6 cellular contexts compared by ENCODE assay signal in genomic region chr2:167265004-167265403, GRCh38. TPM values are rescaled to one million over a fixed set of nuclear protein-coding genes. Genes with fewer than 3 reads are reported as not detected.
"Had no signal": no experiment of that assay in that cellular context is flagged by ENCODE, and none has a peak within 500 bp of the region (broad histone marks: within the 10 kb centered on the region; RNA-seq: fewer than 3 reads in every experiment).

No MANE protein-coding gene starts in this region.

- H3K4me3 ChIP-seq: K562 had no signal

- FAIRE-seq: HTR-8/SVneo, K562 had no signal

- ATAC-seq: K562 had no signal

- H3K27ac Mint-ChIP-seq: H9 had no signal

- H3K4me3 Mint-ChIP-seq: H9 had no signal

- DNase-seq: GOT3, IMR-90 had no signal

RNA-seq across cellular contexts. Expression of gene B3GALT1, which starts 27.8 kb away (rescaled TPM):
- total RNA-seq: HT-29, K562 had no signal
